Comparison of ENCODE assay signal across 12 cellular contexts in genomic region chr4:8079031-8079885, GRCh38.
DNase-seq lines count a peak whose midpoint lies in the region; ATAC-seq, FAIRE-seq and TF ChIP-seq lines count a peak whose summit lies in the region.
"Had no signal": no experiment of that assay in that cellular context is flagged by ENCODE, and none has a peak within 500 bp of the region (broad histone marks: within the 10 kb centered on the region; RNA-seq: fewer than 3 reads in every experiment).

No MANE protein-coding gene starts in this region.

- H2AK5ac ChIP-seq in trophoblast cell (ENCODE audit: low read length), result no peak overlapping the region

- TF ChIP-seq CTCF in A673 (conservative IDR thresholded peaks at IDR 0.05; ENCODE audit: low read depth, low read length) (no peak), NB4 (IDR thresholded peaks at IDR 0.05; ENCODE audit: low read depth, low read length) (no peak), K562 (IDR thresholded peaks at IDR 0.05 in 2 of 3, conservative IDR thresholded peaks at IDR 0.05 in 1 of 3; ENCODE audit: insufficient read depth in 2 of 3, low read depth in 1 of 3, low read length in 3 of 3) (no peak), left lung (IDR thresholded peaks at IDR 0.05) (no peak)

- H4K20me1 ChIP-seq in K562 (replicated peaks; ENCODE audit: control insufficient read depth, insufficient read depth, low read length), result peaks cover 34% of the 10 kb centered on the region

- H3K4me1 ChIP-seq in A673 (ENCODE audit: insufficient read depth, low read length, poor library complexity, severe bottlenecking), result peaks cover 28% of the 10 kb centered on the region
- peaks cover 0 to 10% of the 10 kb centered on the region in 2 experiments; a peak in 4 of 5 replicates for H3K4me1 ChIP-seq in K562 (replicated peaks in 1 of 2; ENCODE audit: control insufficient read depth in 2 of 2, insufficient read depth in 2 of 2, low read length in 2 of 2)
- H3K4me1 ChIP-seq in left lung, result no peaks in the 10 kb centered on the region
- H3K4me1 ChIP-seq in trophoblast cell (ENCODE audit: control insufficient read depth in 1 of 2, insufficient read depth in 2 of 2, low read length in 2 of 2), result no peaks in the 10 kb centered on the region

- TF ChIP-seq EP300 in K562 (IDR thresholded peaks at IDR 0.05; ENCODE audit: low read length), result no peak

- CTCF ChIA-PET in A673 (lab: Charles Lee) (no interaction called here), K562 (lab: Yijun Ruan, JAX; ENCODE audit: low intra/inter-chr PET ratio) (no interaction called here)

- no peaks in the 10 kb centered on the region for H3K27me3 ChIP-seq in A673 (replicated peaks; ENCODE audit: insufficient read depth, low read depth, low read length, poor library complexity)
- H3K27me3 ChIP-seq in K562 (ENCODE audit: control insufficient read depth in 2 of 2, insufficient read depth in 2 of 2, low read length in 2 of 2), result peaks cover 3 to 43% of the 10 kb centered on the region in 2 experiments; a peak in 2 of 5 replicates
- peaks cover 0 to 20% of the 10 kb centered on the region in 2 donors for H3K27me3 ChIP-seq in left lung
- H3K27me3 ChIP-seq in trophoblast cell (ENCODE audit: insufficient read depth, low read length), result no peaks in the 10 kb centered on the region

- in situ Hi-C loops in K562 (cut with MboI), result no loop called here

- 14% methylated on average over 32 of the region's 32 CpGs for WGBS in K562 (ENCODE audit: insufficient coverage, low coverage, missing lambda C conversion rate)
- no CpG with 5 or more reads among the region's 32 CpGs for WGBS in trophoblast cell (ENCODE audit: extremely low coverage, insufficient coverage, insufficient read length)

- H3K36me3 Mint-ChIP-seq in activated T-cell treated with anti-CD3 and anti-CD28 coated beads, Interleukin-2, amount 50 U/mL, for 4 hours (ENCODE audit: insufficient read depth), result no peaks in the 10 kb centered on the region

- no peak overlapping the region for H4K8ac ChIP-seq in trophoblast cell (ENCODE audit: low read depth, low read length)

- no peak overlapping the region for H3K18ac ChIP-seq in trophoblast cell (ENCODE audit: low read length)

- H3K23ac ChIP-seq in trophoblast cell (ENCODE audit: low read length), result no peak overlapping the region

- no peak overlapping the region for H3K4ac ChIP-seq in trophoblast cell (ENCODE audit: low read depth, low read length)

- H3K4me3 ChIP-seq in A673 (ENCODE audit: low read depth, low read length, poor library complexity, severe bottlenecking) (no peak overlapping the region), NB4 (ENCODE audit: low read depth, low read length) (no peak overlapping the region), K562 (no peak overlapping the region), left lung (no peak overlapping the region), trophoblast cell (ENCODE audit: low read depth, low read length) (no peak overlapping the region)
- H3K4me3 ChIP-seq: thoracic aorta had no signal

- H3K27ac ChIP-seq in A673 (ENCODE audit: low read depth, low read length, poor library complexity, severe bottlenecking) (no peak overlapping the region), K562 (ENCODE audit: extremely low read depth, low read depth, low read length) (no peak overlapping the region), left lung (no peak overlapping the region), trophoblast cell (ENCODE audit: low read depth, low read length) (no peak overlapping the region)
- H3K27ac ChIP-seq: thoracic aorta had no signal

- H2BK120ac ChIP-seq in trophoblast cell (ENCODE audit: insufficient read depth, low read length, poor library complexity), result no peak overlapping the region

- no peaks in the 10 kb centered on the region for H3K79me1 ChIP-seq in trophoblast cell (ENCODE audit: low read length)

- DNase-seq in A673 (ENCODE audit: low spot score), result peak; percentile 63
- DNase-seq in NB4 (ENCODE audit: low read depth), result peak; percentile 93
- DNase-seq in K562 (ENCODE audit: extremely low read depth in 1 of 4, low spot score in 3 of 4), result peak; percentile 20 to 45 (median 30)
- DNase-seq in left lung, result no peak
- DNase-seq in activated T-cell treated with anti-CD3 and anti-CD28 coated beads, Interleukin-2, amount 50 U/mL, for 4 hours, result no peak
- no peak for DNase-seq in trophoblast cell
- DNase-seq: NCI-H510A; stimulated activated CD4-positive, alpha-beta T cell treated with anti-CD3 and anti-CD28 coated beads, Interleukin-2, amount 100 ng/mL, for 48 hours had no signal

- H3K9me3 Mint-ChIP-seq in activated T-cell treated with anti-CD3 and anti-CD28 coated beads, Interleukin-2, amount 50 U/mL, for 4 hours, result no peaks in the 10 kb centered on the region
- H3K9me3 Mint-ChIP-seq: activated T-helper 1 cell treated with anti-CD3 and anti-CD28 coated beads, Interleukin-12 subunit alpha, Interleukin-12 subunit beta, Interleukin-2, Interleukin-4 antibody, amounts not matched to agents 30 ng/mL and 10 ng/mL and 1 ng/mL, durations not matched to agents 14 hours and 24 hours and 36 hours had no signal

- no peak overlapping the region for H4K91ac ChIP-seq in trophoblast cell (ENCODE audit: low read depth, low read length)

- H3K9me3 ChIP-seq in A673 (ENCODE audit: low read depth, low read length, poor library complexity, severe bottlenecking) (no peaks in the 10 kb centered on the region), K562 (replicated peaks; ENCODE audit: control insufficient read depth, insufficient read depth, low read depth, low read length) (no peaks in the 10 kb centered on the region), left lung (no peaks in the 10 kb centered on the region), trophoblast cell (ENCODE audit: insufficient read depth, low read depth, low read length) (peaks cover 3% of the 10 kb centered on the region)
- H3K9me3 ChIP-seq: thoracic aorta had no signal

- FAIRE-seq in K562 (lab: Jason Lieb, UNC), result peak; percentile 37

- H2BK5ac ChIP-seq in trophoblast cell (ENCODE audit: low read depth, low read length, poor library complexity), result no peak overlapping the region

- no peaks in the 10 kb centered on the region for H3K4me1 Mint-ChIP-seq in activated T-cell treated with anti-CD3 and anti-CD28 coated beads, Interleukin-2, amount 50 U/mL, for 4 hours (ENCODE audit: low read depth)

- H3K4me2 ChIP-seq in K562 (ENCODE audit: insufficient read depth, low read length) (no peak overlapping the region), trophoblast cell (ENCODE audit: low read length) (no peak overlapping the region)

- no peaks in the 10 kb centered on the region for H3K9me1 ChIP-seq in K562 (ENCODE audit: control insufficient read depth, insufficient read depth, low read length)

- H3K27me3 Mint-ChIP-seq in activated T-cell treated with anti-CD3 and anti-CD28 coated beads, Interleukin-2, amount 50 U/mL, for 4 hours (ENCODE audit: low read depth), result no peaks in the 10 kb centered on the region

- ATAC-seq in K562 (peak; percentile 76), left lung (peak; percentile 60), HG02870 (IDR thresholded peaks at IDR 0.05; ENCODE audit: unreplicated experiment) (no peak), HG02678 (IDR thresholded peaks at IDR 0.05; ENCODE audit: unreplicated experiment) (no peak)
- ATAC-seq in activated T-cell treated with anti-CD3 and anti-CD28 coated beads, Interleukin-2, amount 50 U/mL, for 4 hours, result no peak

- H3K14ac ChIP-seq in trophoblast cell (ENCODE audit: low read length), result no peak overlapping the region

- no peak overlapping the region for H2BK12ac ChIP-seq in trophoblast cell (ENCODE audit: low read length)

- no peaks in the 10 kb centered on the region for H3K36me3 ChIP-seq in A673 (ENCODE audit: insufficient read depth, low read length, poor library complexity, severe bottlenecking)
- no peaks in the 10 kb centered on the region for H3K36me3 ChIP-seq in K562 (ENCODE audit: control insufficient read depth, insufficient read depth, low read length)
- H3K36me3 ChIP-seq in left lung, result no peaks in the 10 kb centered on the region
- H3K36me3 ChIP-seq in trophoblast cell (ENCODE audit: control insufficient read depth in 1 of 2, insufficient read depth in 2 of 2, low read length in 2 of 2), result no peaks in the 10 kb centered on the region
- H3K36me3 ChIP-seq: thoracic aorta had no signal

- BruUV-seq in A673 (replicated peaks; lab: Mats Ljungman, UMichigan) (no TSS peak), K562 (replicated peaks; lab: Mats Ljungman, UMichigan) (no TSS peak)

- intact Hi-C loops in A673 (cut with micrococcal nuclease; ENCODE audit: unreplicated experiment) (no loop called here), K562 (cut with micrococcal nuclease) (no loop called here), left lung (cut with DNase I) (no loop called here)

- no peak overlapping the region for H3K4me3 Mint-ChIP-seq in activated T-cell treated with anti-CD3 and anti-CD28 coated beads, Interleukin-2, amount 50 U/mL, for 4 hours
- H3K4me3 Mint-ChIP-seq: activated T-helper 1 cell treated with anti-CD3 and anti-CD28 coated beads, Interleukin-12 subunit alpha, Interleukin-12 subunit beta, Interleukin-2, Interleukin-4 antibody, amounts not matched to agents 30 ng/mL and 10 ng/mL and 1 ng/mL, durations not matched to agents 14 hours and 24 hours and 36 hours had no signal

- POLR2A ChIA-PET in A673 (lab: Charles Lee; ENCODE audit: low non-redundant PET) (no interaction called here), K562 (lab: Yijun Ruan, JAX) (interaction anchor here (0.6 to 1.0 kb wide), 3 partner anchors 11 to 1553 kb away, joined by 3 to 4 read pairs (median 3); no protein-coding TSS in a partner anchor)

- no peak for TF ChIP-seq RAD21 in K562 (CRISPR knock-in tag; conservative IDR thresholded peaks at IDR 0.05 in 1 of 2, IDR thresholded peaks at IDR 0.05 in 1 of 2)

- H2AFZ ChIP-seq in K562 (ENCODE audit: low read depth, low read length) (no peak overlapping the region), trophoblast cell (ENCODE audit: insufficient read depth, low read length, poor library complexity) (no peak overlapping the region)

- H4K12ac ChIP-seq in trophoblast cell (ENCODE audit: low read depth, low read length), result no peak overlapping the region

- H3K9ac ChIP-seq in K562 (ENCODE audit: insufficient read depth in 1 of 2, low read depth in 2 of 2, low read length in 2 of 2) (no peak overlapping the region; a peak in 1 of 4 replicates), trophoblast cell (ENCODE audit: low read length) (no peak overlapping the region)

- no peak for TF ChIP-seq POLR2A in NB4 (IDR thresholded peaks at IDR 0.05; ENCODE audit: extremely low read depth, insufficient read length)
- no peak for TF ChIP-seq POLR2A in K562 (conservative IDR thresholded peaks at IDR 0.05)

- H3K79me2 ChIP-seq in K562 (ENCODE audit: control insufficient read depth, insufficient read depth, low read length), result no peaks in the 10 kb centered on the region
- H3K79me2 ChIP-seq in trophoblast cell (ENCODE audit: control insufficient read depth, insufficient read depth, low read length, poor library complexity), result no peaks in the 10 kb centered on the region

Comparison
In these comparisons a context has a peak if more than half of its experiments do, and no peak if none do; other contexts are left out.
1. DNase-seq: peak in A673 (single experiment), NB4 (single experiment) and K562 (4 of 4); none in left lung (0 of 2), activated T-cell treated with anti-CD3 and anti-CD28 coated beads, Interleukin-2, amount 50 U/mL, for 4 hours (single experiment) and trophoblast cell (0 of 2).
2. ATAC-seq: peak in K562 (single experiment) and left lung (single experiment); none in HG02870 (single experiment), activated T-cell treated with anti-CD3 and anti-CD28 coated beads, Interleukin-2, amount 50 U/mL, for 4 hours (0 of 2) and HG02678 (single experiment).